ENCODE assay signal across 8 cellular contexts in genomic region chr21:39313457-39314154, GRCh38. TPM values are rescaled to one million over a fixed set of nuclear protein-coding genes. Genes with fewer than 3 reads are reported as not detected.
DNase-seq lines count a peak whose midpoint lies in the region; ATAC-seq, FAIRE-seq and TF ChIP-seq lines count a peak whose summit lies in the region.

Gene BRWD1, minus strand, starts transcription at chr21:39313632. Its CDS starts 141 bp downstream, at chr21:39313491.

- peak; percentile 78 for TF ChIP-seq POLR2A in GM18505 (IDR thresholded peaks at IDR 0.05; ENCODE audit: borderline replicate concordance, extremely low read depth, insufficient read depth, insufficient read length)

- H3K4me1 ChIP-seq in keratinocyte (ENCODE audit: control insufficient read depth, extremely low read depth, insufficient read depth, low read length) = peaks cover 36% of the 10 kb centered on the region

- peaks cover 28% of the 10 kb centered on the region for H3K79me2 ChIP-seq in keratinocyte (ENCODE audit: control insufficient read depth, insufficient read depth, low read length)

- no peaks in the 10 kb centered on the region for H3K27me3 ChIP-seq in keratinocyte (ENCODE audit: control insufficient read depth, extremely low read depth, insufficient read depth, low read length)

- peak within 1 kb of the TSS; percentile 92 for H3K9ac ChIP-seq in keratinocyte (ENCODE audit: control insufficient read depth, extremely low read depth, insufficient read depth, low read length)

- dilution Hi-C loops in keratinocyte (cut with MboI; ENCODE audit: extremely low pct_ligation_motif_present, low sequenced_read_pairs) = no loop called here

- H2AFZ ChIP-seq in keratinocyte (ENCODE audit: control insufficient read depth, low read length) = peak within 1 kb of the TSS; percentile 82

- peak in 1 of 3 experiments; percentile 39 for TF ChIP-seq CTCF in keratinocyte (optimal IDR thresholded peaks at IDR 0.05 in 1 of 3, IDR thresholded peaks at IDR 0.05 in 1 of 3, conservative IDR thresholded peaks at IDR 0.05 in 1 of 3; ENCODE audit: extremely low read depth in 1 of 3, insufficient read depth in 2 of 3, low read length in 3 of 3)

- H3K9me1 ChIP-seq in keratinocyte (ENCODE audit: control insufficient read depth, extremely low read depth, insufficient read depth, low read length) = no peaks in the 10 kb centered on the region

- H3K27ac ChIP-seq in caudate nucleus (ENCODE audit: low read depth, low read length) (peak within 1 kb of the TSS; percentile 95), keratinocyte (ENCODE audit: control insufficient read depth, insufficient read depth, low read length) (peak within 1 kb of the TSS; percentile 90)

- DNase-seq in 8988T (peak; percentile 75), NCI-H2227 (lab: John Stamatoyannopoulos, UW; ENCODE audit: unreplicated experiment) (peak; percentile 94), caudate nucleus (lab: John Stamatoyannopoulos, UW) (peak in 57 of 61 donors; percentile 26 to 95 (median 70)), keratinocyte (ENCODE audit: low read depth, low spot score) (no peak)
- DNase-seq in activated CD4-positive, CD25-positive, alpha-beta regulatory T cell (lab: John Stamatoyannopoulos, UW) = peak; percentile 56 to 79 (median 72)
- DNase-seq in stimulated activated CD4-positive, alpha-beta T cell treated with anti-CD3 and anti-CD28 coated beads, Interleukin-12 subunit alpha, Interleukin-12 subunit beta, amount 100 ng/mL, for 48 hours (ENCODE audit: low read depth in 2 of 3, low spot score in 1 of 3) = peak; percentile 63 to 68 (median 63)

- H3K9me3 ChIP-seq in keratinocyte (ENCODE audit: control insufficient read depth, low read depth, low read length) = no peaks in the 10 kb centered on the region

- no peaks in the 10 kb centered on the region for H4K20me1 ChIP-seq in keratinocyte (ENCODE audit: control insufficient read depth, extremely low read depth, insufficient read depth, low read length)

- H3K4me3 ChIP-seq in keratinocyte (ENCODE audit: control insufficient read depth in 2 of 3, extremely low read depth in 1 of 3, insufficient read depth in 2 of 3, low read depth in 1 of 3, low read length in 3 of 3) = peak within 1 kb of the TSS; percentile 62 to 81 (median 74)

- H3K4me2 ChIP-seq in keratinocyte (ENCODE audit: control insufficient read depth, extremely low read depth, insufficient read depth, low read depth, low read length) = peak within 1 kb of the TSS; percentile 80

- H3K36me3 ChIP-seq in keratinocyte (ENCODE audit: control insufficient read depth in 2 of 2, extremely low read depth in 1 of 2, insufficient read depth in 2 of 2, low read length in 2 of 2) = no peaks in the 10 kb centered on the region

- peak; percentile 55 for ATAC-seq in GM18505 (IDR thresholded peaks at IDR 0.05; ENCODE audit: unreplicated experiment)
- ATAC-seq in HG03039 (IDR thresholded peaks at IDR 0.05; ENCODE audit: unreplicated experiment) = peak; percentile 40

- no peak for FAIRE-seq in keratinocyte (lab: Jason Lieb, UNC)

RNA-seq across cellular contexts. Expression of gene BRWD1, which starts in this region (rescaled TPM):
- polyA plus RNA-seq in keratinocyte = 8.2 to 15.1 TPM (median 11.3 TPM) in 3 replicates
- 30.8 TPM for polyA plus RNA-seq in keratinocyte (2011; ENCODE audit: low read depth)
- 6.8 and 11.0 TPM in 2 replicates for polyA plus RNA-seq in keratinocyte (2011; cell fraction: cytosol; rRNA removed)
- 13.7 and 23.3 TPM in 2 replicates for polyA plus RNA-seq in keratinocyte (2011; cell fraction: nucleus; rRNA removed)
- polyA plus RNA-seq in keratinocyte (2012; ENCODE audit: low replicate concordance) = 8.3 and 20.5 TPM in 2 replicates
- 14.8 to 87.2 TPM (median 38.5 TPM) in 3 replicates for polyA minus RNA-seq in keratinocyte
- 15.9 TPM for polyA minus RNA-seq in keratinocyte (2011; cell fraction: cytosol; rRNA and poly(A)+ RNA removed)
- 49.0 and 84.9 TPM in 2 replicates for polyA minus RNA-seq in keratinocyte (2011; cell fraction: nucleus; rRNA and poly(A)+ RNA removed)
